Comparison of ENCODE assay signal across 8 cellular contexts in the genomic region with DNA sequence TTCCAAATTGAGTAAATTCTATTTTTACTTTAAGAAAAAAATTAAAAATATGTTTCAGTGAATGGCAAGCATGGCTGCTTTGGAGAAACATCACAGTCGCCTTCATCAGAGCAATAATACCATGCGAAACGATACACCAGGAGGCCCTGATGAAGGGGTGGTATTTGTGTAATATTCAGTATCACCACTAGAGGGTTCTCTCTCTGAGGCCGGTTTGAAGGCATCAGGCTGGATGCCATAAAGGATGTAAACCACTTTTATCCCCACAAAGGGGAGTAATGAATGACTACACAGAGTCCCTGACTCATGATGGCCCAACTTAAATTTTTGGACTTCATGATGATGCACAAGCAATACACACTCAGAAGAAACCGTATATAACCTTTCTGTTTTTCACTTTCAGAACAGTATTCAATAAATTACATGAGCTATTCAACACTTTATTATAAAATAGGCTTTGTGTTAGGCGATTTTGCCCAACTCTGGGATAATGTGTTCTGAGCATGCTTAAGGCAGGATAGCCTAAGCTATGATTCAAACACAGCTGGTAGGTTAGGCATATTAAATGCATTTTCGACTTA.
DNase-seq lines count a peak whose midpoint lies in the region; ATAC-seq and TF ChIP-seq lines count a peak whose summit lies in the region.

No MANE protein-coding gene starts in this region.

- H3K27ac Mint-ChIP-seq in activated CD8-positive, alpha-beta T cell treated with anti-CD3 and anti-CD28 coated beads for 36 hours = no peak overlapping the region
- no peak overlapping the region for H3K27ac Mint-ChIP-seq in stimulated activated naive B cell treated with anti-CD40 and anti-IgM and Interleukin-4, amounts not matched to agents 10 μg/mL and 1 μg/mL and 100 μg/mL, for 72 hours

- H3K4me1 Mint-ChIP-seq in activated CD8-positive, alpha-beta T cell treated with anti-CD3 and anti-CD28 coated beads for 36 hours (ENCODE audit: low read depth) = no peaks in the 10 kb centered on the region
- no peaks in the 10 kb centered on the region for H3K4me1 Mint-ChIP-seq in stimulated activated naive B cell treated with anti-CD40 and anti-IgM and Interleukin-4, amounts not matched to agents 10 μg/mL and 1 μg/mL and 100 μg/mL, for 72 hours

- no peak overlapping the region for H3K4me3 Mint-ChIP-seq in activated CD8-positive, alpha-beta T cell treated with anti-CD3 and anti-CD28 coated beads for 36 hours
- H3K4me3 Mint-ChIP-seq in stimulated activated naive B cell treated with anti-CD40 and anti-IgM and Interleukin-4, amounts not matched to agents 10 μg/mL and 1 μg/mL and 100 μg/mL, for 72 hours = no peak overlapping the region

- peaks cover 0 to 3% of the 10 kb centered on the region in 2 donors for H3K4me1 ChIP-seq in right atrium auricular region

- no peaks in the 10 kb centered on the region for H3K27me3 ChIP-seq in right atrium auricular region

- no peaks in the 10 kb centered on the region for H3K9me3 Mint-ChIP-seq in activated CD8-positive, alpha-beta T cell treated with anti-CD3 and anti-CD28 coated beads for 36 hours
- H3K9me3 Mint-ChIP-seq in stimulated activated naive B cell treated with anti-CD40 and anti-IgM and Interleukin-4, amounts not matched to agents 10 μg/mL and 1 μg/mL and 100 μg/mL, for 72 hours = no peaks in the 10 kb centered on the region

- CTCF ChIA-PET in activated CD8-positive, alpha-beta T cell treated with anti-CD3 and anti-CD28 coated beads for 36 hours (lab: Charles Lee) = interaction anchor here (1.0 kb wide), 1 partner anchor 13 kb away, joined by 3 read pairs; no protein-coding TSS in a partner anchor

- no peak overlapping the region for H3K4me3 ChIP-seq in right atrium auricular region

- no peaks in the 10 kb centered on the region for H3K36me3 Mint-ChIP-seq in activated CD8-positive, alpha-beta T cell treated with anti-CD3 and anti-CD28 coated beads for 36 hours (ENCODE audit: low read depth)
- no peaks in the 10 kb centered on the region for H3K36me3 Mint-ChIP-seq in stimulated activated naive B cell treated with anti-CD40 and anti-IgM and Interleukin-4, amounts not matched to agents 10 μg/mL and 1 μg/mL and 100 μg/mL, for 72 hours

- H3K27me3 Mint-ChIP-seq in activated CD8-positive, alpha-beta T cell treated with anti-CD3 and anti-CD28 coated beads for 36 hours = no peaks in the 10 kb centered on the region
- H3K27me3 Mint-ChIP-seq in stimulated activated naive B cell treated with anti-CD40 and anti-IgM and Interleukin-4, amounts not matched to agents 10 μg/mL and 1 μg/mL and 100 μg/mL, for 72 hours = peaks cover 0 to 6% of the 10 kb centered on the region in 2 donors

- ATAC-seq in GM18870 (IDR thresholded peaks at IDR 0.05; ENCODE audit: unreplicated experiment) (peak; percentile 87), HG03095 (IDR thresholded peaks at IDR 0.05; ENCODE audit: unreplicated experiment) (peak; percentile 73)
- ATAC-seq in activated CD8-positive, alpha-beta T cell treated with anti-CD3 and anti-CD28 coated beads for 36 hours = peak; percentile 47
- ATAC-seq in stimulated activated naive B cell treated with anti-CD40 and anti-IgM and Interleukin-4, amounts not matched to agents 10 μg/mL and 1 μg/mL and 100 μg/mL, for 72 hours (replicated peaks) = peak; percentile 82 to 83

- H3K9me3 ChIP-seq in right atrium auricular region = no peaks in the 10 kb centered on the region

- POLR2A ChIA-PET in activated CD8-positive, alpha-beta T cell treated with anti-CD3 and anti-CD28 coated beads for 36 hours (lab: Charles Lee) = no interaction called here

- no peaks in the 10 kb centered on the region for H3K36me3 ChIP-seq in right atrium auricular region

- DNase-seq in COLO829 (ENCODE audit: low spot score) (peak; percentile 76), NCI-H2171 (lab: John Stamatoyannopoulos, UW) (peak; percentile 17), right atrium auricular region (ENCODE audit: low spot score) (no peak)
- DNase-seq in activated CD8-positive, alpha-beta T cell treated with anti-CD3 and anti-CD28 coated beads for 36 hours = peak; percentile 2
- no peak for DNase-seq in stimulated activated naive B cell treated with anti-CD40 and anti-IgM and Interleukin-4, amounts not matched to agents 10 μg/mL and 1 μg/mL and 100 μg/mL, for 72 hours
- DNase-seq in stimulated activated CD4-positive, alpha-beta T cell treated with anti-CD3 and anti-CD28 coated beads, Interleukin-2, amount 100 ng/mL, for 48 hours = no peak

- peak; percentile 68 for TF ChIP-seq CTCF in activated CD8-positive, alpha-beta T cell treated with anti-CD3 and anti-CD28 coated beads for 36 hours (IDR thresholded peaks at IDR 0.05)
- TF ChIP-seq CTCF in right atrium auricular region (IDR thresholded peaks at IDR 0.05) = peak; percentile 80 to 87

- H3K27ac ChIP-seq in right atrium auricular region = no peak overlapping the region

- intact Hi-C loops in activated CD8-positive, alpha-beta T cell treated with anti-CD3 and anti-CD28 coated beads for 36 hours (cut with micrococcal nuclease) = no loop called here

Comparison
In these comparisons a context has a peak if more than half of its experiments do, and no peak if none do; other contexts are left out.
1. DNase-seq: peak in COLO829 (single experiment), NCI-H2171 (single experiment) and activated CD8-positive, alpha-beta T cell treated with anti-CD3 and anti-CD28 coated beads for 36 hours (single experiment); none in right atrium auricular region (single experiment), stimulated activated naive B cell treated with anti-CD40 and anti-IgM and Interleukin-4, amounts not matched to agents 10 μg/mL and 1 μg/mL and 100 μg/mL, for 72 hours (single experiment) and stimulated activated CD4-positive, alpha-beta T cell treated with anti-CD3 and anti-CD28 coated beads, Interleukin-2, amount 100 ng/mL, for 48 hours (0 of 2).
2. Peak in every context shown above with its lines, with median percentiles within 50 percentile points of each other: ATAC-seq.